ENCODE assay signal across 1 cellular context in the genomic region with DNA sequence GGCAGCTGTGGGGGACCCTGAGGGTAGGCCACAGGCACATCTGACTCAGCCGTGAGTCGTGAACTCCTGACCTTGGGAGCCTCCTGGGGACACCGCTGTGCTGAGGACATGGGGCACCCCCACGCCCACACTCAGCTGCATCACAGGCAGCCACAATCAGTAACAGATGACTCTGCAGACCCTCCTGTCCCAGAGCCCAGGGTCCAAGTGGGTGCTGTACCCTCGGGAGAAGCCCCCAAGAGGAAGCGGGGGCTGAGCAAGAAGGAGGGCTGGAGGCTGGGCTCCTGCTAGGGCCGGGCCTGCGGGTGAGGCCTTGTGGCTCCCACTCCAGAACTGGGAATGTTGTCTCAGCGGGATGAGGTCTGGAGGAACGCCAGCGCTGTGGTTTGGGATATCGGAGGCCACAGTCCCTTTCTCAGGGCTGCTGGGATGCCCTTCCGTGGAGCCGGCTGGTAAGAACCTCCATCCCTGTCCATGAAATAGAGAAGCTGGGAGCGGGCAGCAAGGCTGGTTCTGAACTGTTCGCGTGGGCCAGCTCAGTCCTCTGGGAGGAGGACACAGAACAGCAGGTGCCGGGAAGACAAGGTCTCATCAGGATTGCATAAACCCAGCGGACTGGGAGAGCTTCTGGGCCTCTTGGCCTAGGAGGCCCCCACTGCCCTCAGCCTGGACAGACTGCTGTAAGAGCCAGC.
TF ChIP-seq lines count a peak whose summit lies in the region.

No MANE protein-coding gene starts in this region.

TF ChIP-seq in IMR-90, 13 proteins besides CTCF, POLR2A, EP300 and RAD21:
- no peak for TF ChIP-seq RCOR1 (IDR thresholded peaks at IDR 0.05; ENCODE audit: insufficient replicate concordance, low read length)
- peak; percentile 5; the same call in 1 of the 2 replicates for TF ChIP-seq CEBPB (IDR thresholded peaks at IDR 0.05; ENCODE audit: low read depth, low read length)
- TF ChIP-seq, protein P1, sequence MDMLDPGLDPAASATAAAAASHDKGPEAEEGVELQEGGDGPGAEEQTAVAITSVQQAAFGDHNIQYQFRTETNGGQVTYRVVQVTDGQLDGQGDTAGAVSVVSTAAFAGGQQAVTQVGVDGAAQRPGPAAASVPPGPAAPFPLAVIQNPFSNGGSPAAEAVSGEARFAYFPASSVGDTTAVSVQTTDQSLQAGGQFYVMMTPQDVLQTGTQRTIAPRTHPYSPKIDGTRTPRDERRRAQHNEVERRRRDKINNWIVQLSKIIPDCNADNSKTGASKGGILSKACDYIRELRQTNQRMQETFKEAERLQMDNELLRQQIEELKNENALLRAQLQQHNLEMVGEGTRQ (IDR thresholded peaks at IDR 0.05; ENCODE audit: low read depth, low read length), result no peak
